In genomic region chr11:111548542-111548941, GRCh38 we compare ENCODE assay signal across 1 cellular context.
TF ChIP-seq lines count a peak whose summit lies in the region.

No MANE protein-coding gene starts in this region.

TF ChIP-seq in WTC11, 78 proteins besides CTCF, POLR2A, EP300 and RAD21 (continued from another document):
- TF ChIP-seq AFF4 (CRISPR knock-in tag; IDR thresholded peaks at IDR 0.05; ENCODE audit: borderline replicate concordance), result no peak
- TF ChIP-seq ZBTB21 (CRISPR knock-in tag; IDR thresholded peaks at IDR 0.05; ENCODE audit: borderline replicate concordance), result no peak
- no peak for TF ChIP-seq MLX (CRISPR knock-in tag; IDR thresholded peaks at IDR 0.05)
- TF ChIP-seq ZNF532 (CRISPR knock-in tag; IDR thresholded peaks at IDR 0.05; ENCODE audit: borderline replicate concordance), result no peak
- no peak for TF ChIP-seq ZMAT4 (CRISPR knock-in tag; IDR thresholded peaks at IDR 0.05)
- TF ChIP-seq GTF2I (CRISPR knock-in tag; conservative IDR thresholded peaks at IDR 0.05), result no peak
- TF ChIP-seq SP1 (CRISPR knock-in tag; conservative IDR thresholded peaks at IDR 0.05), result no peak
- TF ChIP-seq RORB (CRISPR knock-in tag; IDR thresholded peaks at IDR 0.05), result no peak
- no peak for TF ChIP-seq CREB1 (CRISPR knock-in tag; IDR thresholded peaks at IDR 0.05)
- TF ChIP-seq TP53 (CRISPR knock-in tag; IDR thresholded peaks at IDR 0.05), result no peak
- no peak for TF ChIP-seq GRHL2 (CRISPR knock-in tag; IDR thresholded peaks at IDR 0.05; ENCODE audit: insufficient replicate concordance, severe bottlenecking)
TF ChIP-seq in WTC11: peak in this region for 0.
